18 cellular contexts compared by ENCODE assay signal in genomic region chr3:38268522-38268921, GRCh38. TPM values are rescaled to one million over a fixed set of nuclear protein-coding genes. Genes with fewer than 3 reads are reported as not detected.
DNase-seq lines count a peak whose midpoint lies in the region; ATAC-seq and TF ChIP-seq lines count a peak whose summit lies in the region.
"Had no signal": no experiment of that assay in that cellular context is flagged by ENCODE, and none has a peak within 500 bp of the region (broad histone marks: within the 10 kb centered on the region; RNA-seq: fewer than 3 reads in every experiment).

No MANE protein-coding gene starts in this region.

- ATAC-seq in GM18498 (IDR thresholded peaks at IDR 0.05; ENCODE audit: unreplicated experiment) = peak; percentile 53
- ATAC-seq in HG03025 (IDR thresholded peaks at IDR 0.05; ENCODE audit: low FRiP score, unreplicated experiment) = peak; percentile 49
- ATAC-seq in naive B cell (ENCODE audit: low read depth in 2 of 2) = peak; percentile 75 to 78
- no peak for ATAC-seq in HG02763 (IDR thresholded peaks at IDR 0.05; ENCODE audit: unreplicated experiment)
- ATAC-seq in body of pancreas = no peak

- H4K20me1 ChIP-seq in OCI-LY3 (ENCODE audit: insufficient read depth, low read length) = no peaks in the 10 kb centered on the region

- no peak overlapping the region for H3K9ac ChIP-seq in OCI-LY3 (ENCODE audit: low read length)
- H3K9ac ChIP-seq: parathyroid adenoma had no signal

- TF ChIP-seq CTCF in OCI-LY3 (IDR thresholded peaks at IDR 0.05; ENCODE audit: low read depth, low read length) (no peak), body of pancreas (IDR thresholded peaks at IDR 0.05) (no peak)

- intact Hi-C loops in body of pancreas (cut with DNase I) = no loop called here

- H3K9me3 Mint-ChIP-seq in naive B cell = peaks cover 0 to 2% (median 0%) of the 10 kb centered on the region in 7 donors
- H3K9me3 Mint-ChIP-seq: brain had no signal

- peak overlapping the region in 5 of 6 donors; percentile 3 to 67 (median 54) for H3K27ac Mint-ChIP-seq in naive B cell
- H3K27ac Mint-ChIP-seq: brain; stimulated activated naive CD8-positive, alpha-beta T cell treated with anti-CD3 and anti-CD28 coated beads, Interleukin-15, Interleukin-2, amounts not matched to agents 100 ng/mL and 50 ng/mL, for 24 hours had no signal

- H3K27me3 ChIP-seq in OCI-LY3 (ENCODE audit: low read depth, low read length) (no peaks in the 10 kb centered on the region), body of pancreas (no peaks in the 10 kb centered on the region)
- H3K27me3 ChIP-seq: hepatocyte, uterus had no signal

- peak overlapping the region in 6 of 8 donors; percentile 7 to 74 (median 58) for H3K4me3 Mint-ChIP-seq in naive B cell
- H3K4me3 Mint-ChIP-seq: brain; stimulated activated naive CD8-positive, alpha-beta T cell treated with anti-CD3 and anti-CD28 coated beads, Interleukin-15, Interleukin-2, amounts not matched to agents 100 ng/mL and 50 ng/mL, for 24 hours had no signal

- TF ChIP-seq POLR2A in body of pancreas (IDR thresholded peaks at IDR 0.05) = no peak

- H3K4me1 Mint-ChIP-seq in naive B cell = peaks cover 30 to 33% (median 31%) of the 10 kb centered on the region in 3 donors

- no peaks in the 10 kb centered on the region for H3K27me3 Mint-ChIP-seq in naive B cell
- H3K27me3 Mint-ChIP-seq: brain; stimulated activated naive CD8-positive, alpha-beta T cell treated with anti-CD3 and anti-CD28 coated beads, Interleukin-15, Interleukin-2, amounts not matched to agents 100 ng/mL and 50 ng/mL, for 24 hours had no signal

- H3K36me3 Mint-ChIP-seq in naive B cell = no peaks in the 10 kb centered on the region

- H3K9me3 ChIP-seq in OCI-LY3 (ENCODE audit: insufficient read depth, low read length) = no peaks in the 10 kb centered on the region
- H3K9me3 ChIP-seq in body of pancreas = no peaks in the 10 kb centered on the region
- H3K9me3 ChIP-seq: uterus had no signal

- peak overlapping the region; percentile 5 for H3K4me2 ChIP-seq in OCI-LY3 (ENCODE audit: low read length)
- H3K4me2 ChIP-seq: hepatocyte had no signal

- H3K79me2 ChIP-seq in OCI-LY3 (ENCODE audit: low read length) = no peaks in the 10 kb centered on the region
- H3K79me2 ChIP-seq: hepatocyte, parathyroid adenoma had no signal

- H2AFZ ChIP-seq in OCI-LY3 (ENCODE audit: low read depth, low read length) = no peak overlapping the region
- H2AFZ ChIP-seq: hepatocyte, parathyroid adenoma had no signal

- no peak for DNase-seq in naive B cell
- DNase-seq in stimulated activated naive CD4-positive, alpha-beta T cell (lab: John Stamatoyannopoulos, UW) = no peak
- no peak for DNase-seq in activated effector memory CD4-positive, alpha-beta T cell treated with anti-CD3 and anti-CD28 coated beads, Interleukin-2, amount 50 U/mL, for 16 hours
- no peak for DNase-seq in body of pancreas
- DNase-seq: activated naive CD4-positive, alpha-beta T cell treated with Interleukin-2 at 50 U/mL for 16 hours; DMS153; NCI-H1092; uterus; WERI-Rb-1 had no signal

- H3K4me3 ChIP-seq in OCI-LY3 (ENCODE audit: low read length) (no peak overlapping the region), body of pancreas (no peak overlapping the region)
- H3K4me3 ChIP-seq: hepatocyte, skin epidermis, uterus had no signal

- peaks cover 17% of the 10 kb centered on the region for H3K4me1 ChIP-seq in OCI-LY3 (ENCODE audit: low read length)
- peaks cover 26% of the 10 kb centered on the region for H3K4me1 ChIP-seq in body of pancreas
- H3K4me1 ChIP-seq: uterus had no signal

- H3K27ac ChIP-seq in OCI-LY3 (ENCODE audit: low read length) = no peak overlapping the region
- no peak overlapping the region for H3K27ac ChIP-seq in body of pancreas
- H3K27ac ChIP-seq: hepatocyte, parathyroid adenoma, skin epidermis, uterus, WERI-Rb-1 had no signal

- H3K36me3 ChIP-seq in OCI-LY3 (replicated peaks; ENCODE audit: low read depth, low read length) (no peaks in the 10 kb centered on the region), body of pancreas (replicated peaks in 1 of 2; ENCODE audit: insufficient read depth in 1 of 2, low read depth in 2 of 2) (no peaks in the 10 kb centered on the region)
- H3K36me3 ChIP-seq: uterus, WERI-Rb-1 had no signal

- WGBS in body of pancreas, 2 donors = 56 to 92% methylated on average over 1 of the region's 1 CpG

RNA-seq across cellular contexts. Expression of gene SLC22A13, which starts 2.9 kb away (rescaled TPM):
- polyA plus RNA-seq in naive B cell (ENCODE audit: low read depth in 6 of 6) = under 1 TPM in 2 of 6 donors, not detected in 4; 0.29 to 0.36 TPM
- total RNA-seq in body of pancreas = under 1 TPM in 1 of 2 donors, not detected in 1; 0.52 TPM
- polyA plus RNA-seq: hepatocyte had no signal

RNA-seq across cellular contexts. Expression of gene SLC22A14, which starts 13.6 kb away (rescaled TPM):
- not detected for polyA plus RNA-seq in naive B cell (ENCODE audit: low read depth in 6 of 6)
- total RNA-seq in body of pancreas = not detected

Comparison
In these comparisons a context has a peak if more than half of its experiments do, and no peak if none do; other contexts are left out.
1. ATAC-seq: peak in GM18498 (single experiment), HG03025 (single experiment) and naive B cell (2 of 2); none in HG02763 (single experiment) and body of pancreas (single experiment).